In the genomic region with DNA sequence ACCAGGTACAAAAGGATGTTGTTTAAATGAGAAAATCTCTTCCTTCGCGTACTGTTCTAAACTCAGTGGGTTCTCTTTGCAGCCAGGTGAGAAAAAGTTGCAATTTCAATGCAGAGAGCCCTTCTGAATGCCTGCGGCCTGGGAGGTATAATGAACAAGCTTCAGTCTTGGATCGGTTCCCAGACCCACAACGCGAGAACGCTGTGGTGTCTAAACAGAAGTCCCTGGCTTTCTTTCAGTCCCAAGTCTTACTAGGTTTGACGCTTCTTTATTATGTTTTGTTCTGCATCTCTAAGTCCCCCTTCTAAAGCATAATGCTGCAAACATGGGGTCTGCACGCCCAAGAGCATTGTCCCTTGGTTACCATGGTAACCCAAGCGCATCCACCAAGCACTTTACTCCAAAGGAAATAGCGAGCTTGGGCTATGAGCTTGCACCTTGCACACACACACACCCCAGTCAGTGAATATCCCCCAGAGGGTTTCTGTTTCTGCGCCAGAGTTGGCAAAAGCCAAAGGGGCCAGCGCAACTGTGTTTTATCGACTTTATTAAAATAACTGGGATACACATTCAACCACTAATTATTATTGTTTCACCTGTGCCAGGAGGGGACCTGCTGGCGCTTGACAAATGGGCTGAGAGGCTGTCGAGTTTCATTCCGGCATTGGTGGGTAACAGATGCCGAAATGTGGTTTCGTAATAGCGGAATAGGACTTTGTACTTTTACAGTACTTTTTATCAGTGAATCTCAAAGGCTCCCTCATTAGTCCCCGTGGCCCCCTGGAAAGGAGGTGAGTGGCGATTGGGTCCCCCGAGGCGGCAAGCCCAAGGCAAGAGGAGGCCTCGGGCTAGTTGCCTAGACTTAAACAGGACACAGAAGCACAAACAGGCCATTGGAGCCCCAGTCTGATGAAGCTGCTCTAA, we compare ENCODE assay signal across 10 cellular contexts.
DNase-seq lines count a peak whose midpoint lies in the region; ATAC-seq, FAIRE-seq and TF ChIP-seq lines count a peak whose summit lies in the region.
"Had no signal": no experiment of that assay in that cellular context is flagged by ENCODE, and none has a peak within 500 bp of the region (broad histone marks: within the 10 kb centered on the region; RNA-seq: fewer than 3 reads in every experiment).

No MANE protein-coding gene starts in this region.

- no peaks in the 10 kb centered on the region for H3K9me3 Mint-ChIP-seq in astrocyte (ENCODE audit: unreplicated experiment)
- H3K9me3 Mint-ChIP-seq: effector memory CD8-positive, alpha-beta T cell had no signal

- no peak overlapping the region for H3K9ac ChIP-seq in astrocyte (ENCODE audit: low read length)

- peak overlapping the region; percentile 39 for H3K4me2 ChIP-seq in astrocyte (ENCODE audit: low read length)

- H3K27me3 Mint-ChIP-seq in astrocyte (ENCODE audit: low read depth, unreplicated experiment) = peaks cover 31% of the 10 kb centered on the region

- FAIRE-seq in astrocyte (lab: Jason Lieb, UNC) = no peak
- FAIRE-seq: TTC549 had no signal

- no peak overlapping the region for H3K4me3 Mint-ChIP-seq in astrocyte (ENCODE audit: unreplicated experiment)
- H3K4me3 Mint-ChIP-seq: effector memory CD8-positive, alpha-beta T cell had no signal

- H4K20me1 ChIP-seq in astrocyte (ENCODE audit: insufficient read depth, low read length) = no peaks in the 10 kb centered on the region

- no peak overlapping the region for H3K27ac Mint-ChIP-seq in astrocyte (ENCODE audit: unreplicated experiment)
- H3K27ac Mint-ChIP-seq: effector memory CD8-positive, alpha-beta T cell had no signal

- no peak overlapping the region for H2AFZ ChIP-seq in astrocyte (ENCODE audit: low read depth, low read length)

- H3K36me3 ChIP-seq in BE2C (no peaks in the 10 kb centered on the region), astrocyte (ENCODE audit: insufficient read depth, low read length) (no peaks in the 10 kb centered on the region), lung (ENCODE audit: control insufficient read depth in 2 of 2, insufficient read depth in 2 of 2, low read length in 2 of 2) (no peaks in the 10 kb centered on the region)

- peak; percentile 52 for DNase-seq in BE2C
- DNase-seq in NCI-H2081 (lab: John Stamatoyannopoulos, UW) = peak; percentile 78 to 91
- DNase-seq in astrocyte (ENCODE audit: low read depth) = peak; percentile 68
- DNase-seq in lung (ENCODE audit: low spot score) = peak; percentile 60
- no peak for DNase-seq in activated T-cell treated with anti-CD3 and anti-CD28 coated beads, Interleukin-2, amount 50 U/mL, for 1 hour
- no peak for DNase-seq in AG08396 (ENCODE audit: low spot score)
- no peak for DNase-seq in stimulated activated CD4-positive, alpha-beta T cell treated with anti-CD3 and anti-CD28 coated beads, Interleukin-15, amount 100 ng/mL, for 24 hours
- DNase-seq in NOMO-1 treated with DMSO at 0.1 percent for 48 hours (lab: John Stamatoyannopoulos, UW; ENCODE audit: unreplicated experiment) = no peak
- DNase-seq: effector memory CD8-positive, alpha-beta T cell had no signal

- WGBS in lung, 2 donors = 69 to 76% methylated on average over 25 of the region's 25 CpGs

- H3K4me3 ChIP-seq in BE2C (ENCODE audit: low read depth, low read length) = peak overlapping the region; percentile 45
- H3K4me3 ChIP-seq in astrocyte (ENCODE audit: insufficient read depth, low read depth, low read length) = no peak overlapping the region
- no peak overlapping the region for H3K4me3 ChIP-seq in lung

- TF ChIP-seq CTCF in BE2C (IDR thresholded peaks at IDR 0.05; ENCODE audit: low read depth, low read length) = no peak
- TF ChIP-seq CTCF in astrocyte (IDR thresholded peaks at IDR 0.05; ENCODE audit: insufficient read depth, low read depth, low read length) = no peak
- no peak for TF ChIP-seq CTCF in lung (IDR thresholded peaks at IDR 0.05; ENCODE audit: control extremely low read depth, extremely low read depth)

- H3K27ac ChIP-seq in astrocyte (ENCODE audit: low read depth, low read length) (no peak overlapping the region), lung (ENCODE audit: low read depth in 1 of 2, low read length in 1 of 2) (no peak overlapping the region)

- H3K4me1 ChIP-seq in BE2C (peaks cover 3% of the 10 kb centered on the region; the same call in 1 of the 2 replicates), astrocyte (ENCODE audit: insufficient read depth, low read length) (no peaks in the 10 kb centered on the region), lung (ENCODE audit: control insufficient read depth in 2 of 2, insufficient read depth in 2 of 2, low read length in 2 of 2) (peaks cover 0 to 2% of the 10 kb centered on the region in 2 donors)

- no peaks in the 10 kb centered on the region for H3K27me3 ChIP-seq in BE2C
- peaks cover 18% of the 10 kb centered on the region for H3K27me3 ChIP-seq in astrocyte (ENCODE audit: insufficient read depth, low read length)
- H3K27me3 ChIP-seq in lung (ENCODE audit: control insufficient read depth, insufficient read depth) = no peaks in the 10 kb centered on the region

- no peaks in the 10 kb centered on the region for H3K4me1 Mint-ChIP-seq in astrocyte (ENCODE audit: low read depth, unreplicated experiment)

- no peaks in the 10 kb centered on the region for H3K79me2 ChIP-seq in astrocyte (ENCODE audit: insufficient read depth, low read length)

- ATAC-seq in lung (ENCODE audit: insufficient read depth, low FRiP score) = no peak
- ATAC-seq: effector memory CD8-positive, alpha-beta T cell had no signal

- H3K36me3 Mint-ChIP-seq in astrocyte (ENCODE audit: low read depth, unreplicated experiment) = no peaks in the 10 kb centered on the region

- H3K9me3 ChIP-seq in BE2C (no peaks in the 10 kb centered on the region), astrocyte (ENCODE audit: insufficient read depth, low read depth, low read length) (no peaks in the 10 kb centered on the region), lung (ENCODE audit: control insufficient read depth in 2 of 2, insufficient read depth in 1 of 2, low read length in 1 of 2) (no peaks in the 10 kb centered on the region)

Comparison
In these comparisons a context has a peak if more than half of its experiments do, and no peak if none do; other contexts are left out.
1. DNase-seq: peak in BE2C (single experiment), NCI-H2081 (2 of 2), astrocyte (single experiment) and lung (single experiment); none in activated T-cell treated with anti-CD3 and anti-CD28 coated beads, Interleukin-2, amount 50 U/mL, for 1 hour (single experiment), AG08396 (single experiment), stimulated activated CD4-positive, alpha-beta T cell treated with anti-CD3 and anti-CD28 coated beads, Interleukin-15, amount 100 ng/mL, for 24 hours (single experiment) and NOMO-1 treated with DMSO at 0.1 percent for 48 hours (single experiment).